In genomic region chr3:110625126-110625798, GRCh38 we compare ENCODE assay signal across 25 cellular contexts.
DNase-seq lines count a peak whose midpoint lies in the region; ATAC-seq, FAIRE-seq and TF ChIP-seq lines count a peak whose summit lies in the region.
"Had no signal": no experiment of that assay in that cellular context is flagged by ENCODE, and none has a peak within 500 bp of the region (broad histone marks: within the 10 kb centered on the region; RNA-seq: fewer than 3 reads in every experiment).

No MANE protein-coding gene starts in this region.

- CTCF ChIA-PET in K562 (lab: Yijun Ruan, JAX; ENCODE audit: low intra/inter-chr PET ratio) = no interaction called here

- TF ChIP-seq POLR2A in K562 (conservative IDR thresholded peaks at IDR 0.05) (no peak), thyroid gland (IDR thresholded peaks at IDR 0.05) (no peak)

- H3K9me1 ChIP-seq in K562 (ENCODE audit: control insufficient read depth, insufficient read depth, low read length) = no peaks in the 10 kb centered on the region

- FAIRE-seq in K562 (lab: Jason Lieb, UNC) = peak; percentile 75
- FAIRE-seq: G401.6, keratinocyte had no signal

- no peaks in the 10 kb centered on the region for H3K9me3 ChIP-seq in K562 (replicated peaks; ENCODE audit: control insufficient read depth, insufficient read depth, low read depth, low read length)
- H3K9me3 ChIP-seq in thyroid gland = no peaks in the 10 kb centered on the region
- H3K9me3 ChIP-seq: uterus had no signal

- H3K27me3 ChIP-seq in K562 (ENCODE audit: control insufficient read depth in 2 of 2, insufficient read depth in 2 of 2, low read length in 2 of 2) = no peaks in the 10 kb centered on the region
- no peaks in the 10 kb centered on the region for H3K27me3 ChIP-seq in thyroid gland
- H3K27me3 ChIP-seq: uterus had no signal

- peak; percentile 63 for TF ChIP-seq EP300 in K562 (IDR thresholded peaks at IDR 0.05; ENCODE audit: low read length)

- intact Hi-C loops in K562 (cut with micrococcal nuclease) = loop anchor here (10.0 kb wide), 1 partner anchor 100 kb away; no protein-coding TSS in a partner anchor
- intact Hi-C loops in thyroid gland (cut with DNase I) = no loop called here

- H3K4me1 ChIP-seq in K562 (replicated peaks in 1 of 2; ENCODE audit: control insufficient read depth in 2 of 2, insufficient read depth in 2 of 2, low read length in 2 of 2) (no peaks in the 10 kb centered on the region; a peak in 1 of 5 replicates), thyroid gland (peaks cover 0 to 5% of the 10 kb centered on the region in 2 donors)
- H3K4me1 ChIP-seq: uterus had no signal

- TF ChIP-seq CTCF in K562 (IDR thresholded peaks at IDR 0.05 in 2 of 3, conservative IDR thresholded peaks at IDR 0.05 in 1 of 3; ENCODE audit: insufficient read depth in 2 of 3, low read depth in 1 of 3, low read length in 3 of 3) (no peak), thyroid gland (IDR thresholded peaks at IDR 0.05) (no peak), coronary artery (IDR thresholded peaks at IDR 0.05) (no peak), omental fat pad (IDR thresholded peaks at IDR 0.05) (no peak)

- no peaks in the 10 kb centered on the region for H3K79me2 ChIP-seq in K562 (ENCODE audit: control insufficient read depth, insufficient read depth, low read length)

- H3K36me3 ChIP-seq in K562 (ENCODE audit: control insufficient read depth, insufficient read depth, low read length) (no peaks in the 10 kb centered on the region), thyroid gland (no peaks in the 10 kb centered on the region)
- H3K36me3 ChIP-seq: uterus had no signal

- in situ Hi-C loops in K562 (cut with MboI) = no loop called here

- 2% methylated on average over 4 of the region's 4 CpGs for WGBS in K562 (ENCODE audit: insufficient coverage, low coverage, missing lambda C conversion rate)
- WGBS in thyroid gland, 2 donors = 15 to 28% methylated on average over 4 of the region's 4 CpGs

- H3K4me3 ChIP-seq in K562 = no peak overlapping the region
- no peak overlapping the region for H3K4me3 ChIP-seq in thyroid gland (replicated peaks in 1 of 3)
- no peak overlapping the region for H3K4me3 ChIP-seq in coronary artery
- H3K4me3 ChIP-seq: uterus had no signal

- no peak overlapping the region for H3K9ac ChIP-seq in K562 (ENCODE audit: insufficient read depth in 1 of 2, low read depth in 2 of 2, low read length in 2 of 2)

- POLR2A ChIA-PET in K562 (lab: Yijun Ruan, JAX) = interaction anchor here (0.8 kb wide), 1 partner anchor 11 kb away, joined by 3 read pairs; no protein-coding TSS in a partner anchor

- H2AFZ ChIP-seq in K562 (ENCODE audit: low read depth, low read length) = no peak overlapping the region

- BruUV-seq in K562 (replicated peaks; lab: Mats Ljungman, UMichigan) = no TSS peak

- TF ChIP-seq RAD21 in K562 (CRISPR knock-in tag; conservative IDR thresholded peaks at IDR 0.05 in 1 of 2, IDR thresholded peaks at IDR 0.05 in 1 of 2) = no peak

- H4K20me1 ChIP-seq in K562 (replicated peaks; ENCODE audit: control insufficient read depth, insufficient read depth, low read length) = no peaks in the 10 kb centered on the region

- no peak overlapping the region for H3K27ac ChIP-seq in K562 (ENCODE audit: extremely low read depth, low read depth, low read length)
- H3K27ac ChIP-seq in thyroid gland = peak overlapping the region in 1 of 3 donors; percentile 27
- H3K27ac ChIP-seq in coronary artery = no peak overlapping the region
- H3K27ac ChIP-seq: epithelial cell of prostate, uterus had no signal

- peak; percentile 82 for ATAC-seq in K562
- ATAC-seq in GM18519 (IDR thresholded peaks at IDR 0.05; ENCODE audit: low FRiP score, unreplicated experiment) = no peak
- ATAC-seq in omental fat pad (ENCODE audit: low FRiP score) = no peak

- no peak overlapping the region for H3K4me2 ChIP-seq in K562 (ENCODE audit: insufficient read depth, low read length)

- DNase-seq in NCI-H226 (peak; percentile 93), K562 (ENCODE audit: extremely low read depth in 1 of 4, low spot score in 3 of 4) (peak; percentile 26 to 70 (median 42)), left kidney (ENCODE audit: low read depth, low spot score) (peak; percentile 41), thyroid gland (peak; percentile 41 to 59), coronary artery (ENCODE audit: low spot score) (no peak), omental fat pad (ENCODE audit: low spot score) (no peak)
- DNase-seq: activated CD4-positive, alpha-beta T cell treated with anti-CD3 and anti-CD28 coated beads for 1 hour; activated naive CD4-positive, alpha-beta T cell treated with anti-CD3 and anti-CD28 coated beads for 36 hours; activated T-cell treated with anti-CD3 and anti-CD28 coated beads, Interleukin-2, amount 50 U/mL, for 24 hours; CD4-positive, alpha-beta T cell; DMS153; foreskin melanocyte; mammary epithelial cell; NCI-H1092 treated with DMSO at 0.1 percent for 48 hours; NCI-H1930; NCI-H2227 treated with DMSO at 0.1 percent for 48 hours; NCI-H82; Right ventricle myocardium superior; stimulated activated CD8-positive, alpha-beta memory T cell treated with anti-CD3 and anti-CD28 coated beads, Interleukin-4, amount 100 ng/mL, for 48 hours; substantia nigra; uterus had no signal

TF ChIP-seq in K562, 482 proteins besides CTCF, POLR2A, EP300 and RAD21 (continues in another document):
- no peak for TF ChIP-seq RBM22 (IDR thresholded peaks at IDR 0.05; ENCODE audit: low read depth, low read length, poor library complexity, severe bottlenecking)
- peak; percentile 84 for TF ChIP-seq KLF16 (IDR thresholded peaks at IDR 0.05)
- peak; percentile 29; the same call in 1 of the 2 replicates for TF ChIP-seq NCOA1 (IDR thresholded peaks at IDR 0.05; ENCODE audit: low read depth)
- peak; percentile 85 for TF ChIP-seq MTA2 (IDR thresholded peaks at IDR 0.05; ENCODE audit: low read depth)
- no peak for TF ChIP-seq PTTG1 (tag; IDR thresholded peaks at IDR 0.05; ENCODE audit: low read depth)
- no peak for TF ChIP-seq DLX4 (CRISPR knock-in tag; IDR thresholded peaks at IDR 0.05)
- peak; percentile 18; the same call in 1 of the 2 replicates for TF ChIP-seq CXXC5 (CRISPR knock-in tag; IDR thresholded peaks at IDR 0.05)
- TF ChIP-seq ADNP (tag; IDR thresholded peaks at IDR 0.05) = 0 out of 2 replicates have a peak, but pooled peaks have one; percentile 29
- TF ChIP-seq TEAD4 (IDR thresholded peaks at IDR 0.05; ENCODE audit: low read length) = peak; percentile 92
- TF ChIP-seq TEAD4 (CRISPR knock-in tag; IDR thresholded peaks at IDR 0.05; ENCODE audit: borderline replicate concordance) = no peak
- peak in 1 of 2 experiments; percentile 58; a peak in 1 of 4 replicates for TF ChIP-seq MLLT1 (IDR thresholded peaks at IDR 0.05)
- TF ChIP-seq ZBTB17 (CRISPR knock-in tag; IDR thresholded peaks at IDR 0.05) = 0 out of 2 replicates have a peak, but pooled peaks have one; percentile 60
- TF ChIP-seq MEF2A (IDR thresholded peaks at IDR 0.05; ENCODE audit: control insufficient read depth, low read depth, low read length) = peak; percentile 72
- TF ChIP-seq CHAMP1 (IDR thresholded peaks at IDR 0.05) = peak; percentile 19; the same call in 1 of the 2 replicates
- peak; percentile 55 to 66; a peak in 3 of 4 replicates for TF ChIP-seq TRIM24 (IDR thresholded peaks at IDR 0.05)
- TF ChIP-seq GATA2 (CRISPR knock-in tag; IDR thresholded peaks at IDR 0.05) = peak; percentile 58

Comparison
In these comparisons a context has a peak if more than half of its experiments do, and no peak if none do; other contexts are left out.
1. DNase-seq: peak in NCI-H226 (single experiment), K562 (4 of 4), left kidney (single experiment) and thyroid gland (2 of 2); none in coronary artery (single experiment) and omental fat pad (single experiment).